8 cellular contexts compared by ENCODE assay signal in the genomic region with DNA sequence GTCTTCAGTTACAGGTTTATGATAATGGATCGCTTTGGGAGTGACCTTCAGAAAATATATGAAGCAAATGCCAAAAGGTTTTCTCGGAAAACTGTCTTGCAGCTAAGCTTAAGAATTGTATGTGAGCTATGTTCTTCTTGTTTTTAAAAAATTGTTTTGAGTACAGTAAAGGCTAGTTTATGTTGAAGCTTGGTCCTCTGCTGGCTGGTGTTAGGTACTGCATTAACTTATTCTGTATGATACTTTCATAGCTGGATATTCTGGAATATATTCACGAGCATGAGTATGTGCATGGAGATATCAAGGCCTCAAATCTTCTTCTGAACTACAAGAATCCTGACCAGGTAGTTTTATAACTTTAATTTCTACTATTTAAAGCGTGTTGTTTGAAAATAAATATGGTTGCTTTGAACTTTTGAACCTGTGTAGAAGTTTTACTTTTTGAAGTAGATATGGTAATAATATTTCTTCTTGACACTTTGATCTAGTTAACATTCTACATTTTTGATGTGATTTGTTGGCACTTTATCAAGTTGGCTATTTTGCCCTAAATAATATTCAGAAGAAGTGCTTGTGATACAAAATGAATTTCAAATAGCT. TPM values are rescaled to one million over a fixed set of nuclear protein-coding genes. Genes with fewer than 3 reads are reported as not detected.
DNase-seq lines count a peak whose midpoint lies in the region; ATAC-seq and TF ChIP-seq lines count a peak whose summit lies in the region.

No MANE protein-coding gene starts in this region.

- no peak overlapping the region for H3K4me3 Mint-ChIP-seq in endodermal cell
- H3K4me3 Mint-ChIP-seq in stimulated activated naive CD8-positive, alpha-beta T cell treated with anti-CD3 and anti-CD28 coated beads, Interleukin-15, amount 100 ng/mL, for 72 hours, result no peak overlapping the region

- no peak overlapping the region for H2AFZ ChIP-seq in PC-3 (ENCODE audit: low read length)
- H2AFZ ChIP-seq in osteoblast (ENCODE audit: low read length), result peak overlapping the region; percentile 36

- CTCF ChIA-PET in GM10248 (lab: Yijun Ruan, JAX), result interaction anchor here (0.7 to 3.1 kb wide), 35 partner anchors 9 to 278 kb away, joined by 3 to 29 read pairs (median 5); partner anchors contain the start of gene VRK1
- CTCF ChIA-PET in PC-3 (lab: Charles Lee), result interaction anchor here (0.5 to 1.1 kb wide), 10 partner anchors 10 to 784 kb away, joined by 3 to 4 read pairs (median 4); partner anchors contain the start of gene VRK1

- H3K4me2 ChIP-seq in PC-3 (ENCODE audit: low read length) (no peak overlapping the region), osteoblast (ENCODE audit: insufficient read depth, low read length) (no peak overlapping the region)

- H3K27me3 Mint-ChIP-seq in endodermal cell (ENCODE audit: insufficient read depth), result no peaks in the 10 kb centered on the region
- H3K27me3 Mint-ChIP-seq in stimulated activated naive CD8-positive, alpha-beta T cell treated with anti-CD3 and anti-CD28 coated beads, Interleukin-15, amount 100 ng/mL, for 72 hours, result no peaks in the 10 kb centered on the region

- no TSS peak for BruUV-seq in PC-3 (replicated peaks; lab: Mats Ljungman, UMichigan)

- peaks cover 5% of the 10 kb centered on the region for H3K4me1 Mint-ChIP-seq in endodermal cell
- H3K4me1 Mint-ChIP-seq in stimulated activated naive CD8-positive, alpha-beta T cell treated with anti-CD3 and anti-CD28 coated beads, Interleukin-15, amount 100 ng/mL, for 72 hours, result peaks cover 15% of the 10 kb centered on the region

- peak; percentile 59 for TF ChIP-seq CTCF in GM10248 (IDR thresholded peaks at IDR 0.05; ENCODE audit: control extremely low read depth, extremely low read depth, low read depth, missing control alignments)
- peak; percentile 80 for TF ChIP-seq CTCF in PC-3 (conservative IDR thresholded peaks at IDR 0.05; ENCODE audit: low read depth, low read length)
- peak; percentile 82 for TF ChIP-seq CTCF in endodermal cell (conservative IDR thresholded peaks at IDR 0.05)
- TF ChIP-seq CTCF in osteoblast (IDR thresholded peaks at IDR 0.05; ENCODE audit: extremely low read depth, low read depth, low read length), result peak; percentile 69

- 78 to 81% methylated on average over 2 to 4 of the region's 4 CpGs for WGBS in endodermal cell (ENCODE audit: insufficient coverage in 1 of 2, insufficient read length in 1 of 2), 2 experiments

- H3K36me3 ChIP-seq in PC-3 (ENCODE audit: low read depth, low read length), result peaks cover 43% of the 10 kb centered on the region
- peaks cover 44% of the 10 kb centered on the region for H3K36me3 ChIP-seq in endodermal cell (ENCODE audit: control insufficient read depth, insufficient read depth, low read length)
- no peaks in the 10 kb centered on the region for H3K36me3 ChIP-seq in osteoblast (ENCODE audit: insufficient read depth, low read length)

- H3K27ac Mint-ChIP-seq in endodermal cell, result no peak overlapping the region
- H3K27ac Mint-ChIP-seq in stimulated activated naive CD8-positive, alpha-beta T cell treated with anti-CD3 and anti-CD28 coated beads, Interleukin-15, amount 100 ng/mL, for 72 hours, result no peak overlapping the region

- intact Hi-C loops in PC-3 (cut with micrococcal nuclease), result loop anchor here (2.0 to 10.0 kb wide), 5 partner anchors 18 to 271 kb away; partner anchors contain the start of gene VRK1
- intact Hi-C loops in posterior cingulate gyrus (cut with DNase I), result loop anchor here (10.0 kb wide), 1 partner anchor 288 kb away; no protein-coding TSS in a partner anchor

- ATAC-seq in HG03342 (IDR thresholded peaks at IDR 0.05; ENCODE audit: unreplicated experiment), result peak; percentile 77
- ATAC-seq in PC-3, result peak; percentile 70
- ATAC-seq in stimulated activated naive CD8-positive, alpha-beta T cell treated with anti-CD3 and anti-CD28 coated beads, Interleukin-15, amount 100 ng/mL, for 72 hours, result no peak

- H3K27me3 ChIP-seq in PC-3 (ENCODE audit: low read length), result no peaks in the 10 kb centered on the region
- no peaks in the 10 kb centered on the region for H3K27me3 ChIP-seq in endodermal cell (ENCODE audit: control insufficient read depth, insufficient read depth, low read length, poor library complexity, severe bottlenecking)
- no peaks in the 10 kb centered on the region for H3K27me3 ChIP-seq in osteoblast (ENCODE audit: insufficient read depth, low read length)

- peak; percentile 11 for DNase-seq in AG08396 (ENCODE audit: low spot score)
- DNase-seq in GM10248 (ENCODE audit: extremely low spot score), result peak; percentile 12
- DNase-seq in PC-3, result peak; percentile 52
- no peak for DNase-seq in endodermal cell
- DNase-seq in osteoblast (ENCODE audit: insufficient read length, low spot score, missing footprints), result peak; percentile 49
- no peak for DNase-seq in posterior cingulate gyrus
- DNase-seq in stimulated activated naive CD8-positive, alpha-beta T cell treated with anti-CD3 and anti-CD28 coated beads, Interleukin-15, amount 100 ng/mL, for 72 hours, result no peak

- H3K79me2 ChIP-seq in PC-3 (ENCODE audit: low read length) (no peaks in the 10 kb centered on the region), osteoblast (ENCODE audit: insufficient read depth, low read length) (no peaks in the 10 kb centered on the region)

- H3K4me3 ChIP-seq in PC-3 (ENCODE audit: low read length) (no peak overlapping the region), endodermal cell (ENCODE audit: low read length) (no peak overlapping the region), osteoblast (ENCODE audit: insufficient read depth, low read length) (no peak overlapping the region)

- H3K27ac ChIP-seq in PC-3 (ENCODE audit: low read length) (no peak overlapping the region), endodermal cell (ENCODE audit: low read depth, low read length) (no peak overlapping the region), osteoblast (ENCODE audit: low read depth, low read length) (no peak overlapping the region)

- peaks cover 24% of the 10 kb centered on the region for H3K36me3 Mint-ChIP-seq in endodermal cell (ENCODE audit: low read depth)

- H3K9me3 ChIP-seq in PC-3 (ENCODE audit: low read length), result no peaks in the 10 kb centered on the region
- no peaks in the 10 kb centered on the region for H3K9me3 ChIP-seq in endodermal cell (ENCODE audit: control insufficient read depth, low read length)
- no peaks in the 10 kb centered on the region for H3K9me3 ChIP-seq in osteoblast (ENCODE audit: low read depth, low read length)

- no peaks in the 10 kb centered on the region for H3K9me2 ChIP-seq in PC-3 (replicated peaks; ENCODE audit: low read length)

- H3K9ac ChIP-seq in PC-3 (ENCODE audit: low read length) (no peak overlapping the region), endodermal cell (ENCODE audit: extremely low read depth, low read length, poor library complexity, severe bottlenecking) (no peak overlapping the region)

- POLR2A ChIA-PET in GM10248 (lab: Yijun Ruan, JAX) (interaction anchor here (0.6 kb wide), 1 partner anchor 44 kb away, joined by 4 read pairs; no protein-coding TSS in a partner anchor), PC-3 (lab: Charles Lee; ENCODE audit: unreplicated experiment) (no interaction called here)

- H3F3A ChIP-seq in PC-3 (ENCODE audit: low read length, unreplicated experiment), result no peaks in the 10 kb centered on the region

- H4K20me1 ChIP-seq in PC-3 (ENCODE audit: low read length) (no peaks in the 10 kb centered on the region), osteoblast (ENCODE audit: insufficient read depth, low read length) (no peaks in the 10 kb centered on the region)

- no peaks in the 10 kb centered on the region for H3K9me3 Mint-ChIP-seq in endodermal cell
- H3K9me3 Mint-ChIP-seq in stimulated activated naive CD8-positive, alpha-beta T cell treated with anti-CD3 and anti-CD28 coated beads, Interleukin-15, amount 100 ng/mL, for 72 hours, result no peaks in the 10 kb centered on the region

- H3K4me1 ChIP-seq in PC-3 (ENCODE audit: insufficient read depth, low read length) (peaks cover 13% of the 10 kb centered on the region), endodermal cell (ENCODE audit: control insufficient read depth, insufficient read depth, low read length) (no peaks in the 10 kb centered on the region), osteoblast (ENCODE audit: insufficient read depth, low read length) (no peaks in the 10 kb centered on the region)

RNA-seq across cellular contexts. Expression of gene VRK1, which starts 55.7 kb away (rescaled TPM):
- total RNA-seq in PC-3 (2014; rRNA removed) (39.1 and 46.7 TPM in 2 replicates), endodermal cell (10 to 100 TPM; 39.1 to 54.9 TPM), osteoblast (20.9 and 24.2 TPM in 2 replicates)
- 51.2 TPM for polyA plus RNA-seq in endodermal cell (2013, experiment 1 of 2)
- polyA plus RNA-seq in endodermal cell (2013, experiment 2 of 2), result 54.0 TPM

Comparison
In these comparisons a context has a peak if more than half of its experiments do, and no peak if none do; other contexts are left out.
1. DNase-seq: peak in AG08396 (single experiment), GM10248 (single experiment), PC-3 (single experiment) and osteoblast (single experiment); none in endodermal cell (single experiment), posterior cingulate gyrus (0 of 10) and stimulated activated naive CD8-positive, alpha-beta T cell treated with anti-CD3 and anti-CD28 coated beads, Interleukin-15, amount 100 ng/mL, for 72 hours (0 of 2).
2. Peak in every context shown above with its lines, with median percentiles within 50 percentile points of each other: CTCF ChIP-seq.